22 cellular contexts compared by ENCODE assay signal in genomic region chr7:134740364-134740763, GRCh38.
"Had no signal": no experiment of that assay in that cellular context is flagged by ENCODE, and none has a peak within 500 bp of the region (broad histone marks: within the 10 kb centered on the region; RNA-seq: fewer than 3 reads in every experiment).

No MANE protein-coding gene starts in this region.

- H3K4me3 ChIP-seq: cardiac muscle cell, esophagus muscularis mucosa, left lung, right atrium auricular region, spleen had no signal

- H3K27ac Mint-ChIP-seq: activated B cell treated with CpG ODN at 0.5 μM for 24 hours; activated CD8-positive, alpha-beta memory T cell treated with anti-CD3 and anti-CD28 coated beads, Interleukin-2, amount 10 ng/mL, durations not matched to agents 7 days and 5 days; activated CD8-positive, alpha-beta T cell treated with anti-CD3 and anti-CD28 coated beads, Interleukin-2, amount 10 ng/mL, durations not matched to agents 7 days and 5 days; activated T-helper 1 cell treated with anti-CD3 and anti-CD28 coated beads, Interleukin-12 subunit alpha, Interleukin-12 subunit beta, Interleukin-2, Interleukin-4 antibody, amounts not matched to agents 30 ng/mL and 10 ng/mL and 1 ng/mL, durations not matched to agents 14 hours and 24 hours and 36 hours; naive thymus-derived CD4-positive, alpha-beta T cell had no signal

- H2AFZ ChIP-seq: parathyroid adenoma had no signal

- H3K4me1 Mint-ChIP-seq: activated B cell treated with CpG ODN at 0.5 μM for 24 hours, neural crest cell had no signal

- H3K4me1 ChIP-seq: left lung had no signal

- H3K9me3 ChIP-seq: esophagus muscularis mucosa, left lung, right atrium auricular region, spleen had no signal

- ATAC-seq: activated CD8-positive, alpha-beta memory T cell treated with anti-CD3 and anti-CD28 coated beads, Interleukin-2, amount 10 ng/mL, durations not matched to agents 7 days and 5 days; activated CD8-positive, alpha-beta T cell treated with anti-CD3 and anti-CD28 coated beads, Interleukin-2, amount 10 ng/mL, durations not matched to agents 7 days and 5 days; left lung; naive thymus-derived CD4-positive, alpha-beta T cell had no signal

- H3K9me3 Mint-ChIP-seq: activated B cell treated with CpG ODN at 0.5 μM for 24 hours; activated T-helper 1 cell treated with anti-CD3 and anti-CD28 coated beads, Interleukin-12 subunit alpha, Interleukin-12 subunit beta, Interleukin-2, Interleukin-4 antibody, amounts not matched to agents 30 ng/mL and 10 ng/mL and 1 ng/mL, durations not matched to agents 14 hours and 24 hours and 36 hours; naive thymus-derived CD4-positive, alpha-beta T cell; neural crest cell had no signal

- H3K27ac ChIP-seq: cardiac muscle cell, esophagus muscularis mucosa, left lung, parathyroid adenoma, right atrium auricular region had no signal

- H3K4me3 Mint-ChIP-seq: activated B cell treated with CpG ODN at 0.5 μM for 24 hours; activated CD8-positive, alpha-beta memory T cell treated with anti-CD3 and anti-CD28 coated beads, Interleukin-2, amount 10 ng/mL, durations not matched to agents 7 days and 5 days; activated CD8-positive, alpha-beta T cell treated with anti-CD3 and anti-CD28 coated beads, Interleukin-2, amount 10 ng/mL, durations not matched to agents 7 days and 5 days; activated T-helper 1 cell treated with anti-CD3 and anti-CD28 coated beads, Interleukin-12 subunit alpha, Interleukin-12 subunit beta, Interleukin-2, Interleukin-4 antibody, amounts not matched to agents 30 ng/mL and 10 ng/mL and 1 ng/mL, durations not matched to agents 14 hours and 24 hours and 36 hours; naive thymus-derived CD4-positive, alpha-beta T cell; neural crest cell had no signal

- H3K9ac ChIP-seq: parathyroid adenoma had no signal

- DNase-seq: activated B cell treated with CpG ODN at 0.5 μM for 24 hours; activated CD8-positive, alpha-beta memory T cell treated with anti-CD3 and anti-CD28 coated beads, Interleukin-2, amount 10 ng/mL, durations not matched to agents 7 days and 5 days; activated CD8-positive, alpha-beta T cell treated with anti-CD3 and anti-CD28 coated beads, Interleukin-2, amount 10 ng/mL, durations not matched to agents 7 days and 5 days; activated gamma-delta T cell; activated naive CD4-positive, alpha-beta T cell treated with anti-CD3 and anti-CD28 coated beads, Interleukin-2, amount 50 U/mL, for 16 hours; activated T-cell treated with anti-CD3 and anti-CD28 coated beads for 4 hours; cerebellar nuclear complex; cortex of kidney; left lung; midbrain; naive thymus-derived CD4-positive, alpha-beta T cell; nucleus accumbens; spleen; stimulated activated naive CD4-positive, alpha-beta T cell; T-helper 2 cell; trophoblast cell had no signal

- H3K27me3 ChIP-seq: cardiac muscle cell, esophagus muscularis mucosa, left lung, right atrium auricular region, spleen had no signal

- H3K36me3 ChIP-seq: cardiac muscle cell, esophagus muscularis mucosa, left lung, right atrium auricular region, spleen had no signal
